21 cellular contexts compared by ENCODE assay signal in genomic region chr22:33076368-33076767, GRCh38. TPM values are rescaled to one million over a fixed set of nuclear protein-coding genes. Genes with fewer than 3 reads are reported as not detected.
A peak's percentile ranks its signal among the peaks of the same experiment; 100 is the strongest.
DNase-seq lines count a peak whose midpoint lies in the region; ATAC-seq, FAIRE-seq and TF ChIP-seq lines count a peak whose summit lies in the region.
"Had no signal": no experiment of that assay in that cellular context is flagged by ENCODE, and none has a peak within 500 bp of the region (broad histone marks: within the 10 kb centered on the region; RNA-seq: fewer than 3 reads in every experiment).

No MANE protein-coding gene starts in this region.

- peak; percentile 14 to 79 for DNase-seq in cardiac muscle cell (ENCODE audit: low read depth in 1 of 2, low spot score in 1 of 2)
- no peak for DNase-seq in left cardiac atrium
- DNase-seq in astrocyte (ENCODE audit: low read depth) = peak; percentile 1
- peak; percentile 5 for DNase-seq in fibroblast of villous mesenchyme (ENCODE audit: low read depth)
- DNase-seq in vagina (ENCODE audit: extremely low spot score in 2 of 2) = no peak
- DNase-seq: activated CD4-positive, alpha-beta T cell treated with anti-CD3 and anti-CD28 coated beads for 4 hours; cerebellar nuclear complex; effector memory CD4-positive, alpha-beta T cell; islet precursor cell; KG1; stimulated activated CD4-positive, alpha-beta T cell treated with anti-CD3 and anti-CD28 coated beads, Interleukin-4, amount 100 ng/mL, for 24 hours; stomach; upper lobe of right lung had no signal

- no peaks in the 10 kb centered on the region for H3K36me3 Mint-ChIP-seq in astrocyte (ENCODE audit: low read depth, unreplicated experiment)
- H3K36me3 Mint-ChIP-seq: natural killer cell treated with Interleukin-12 subunit alpha and Interleukin-12 subunit beta and Interleukin-15 and Interleukin-18, amount 100 ng/mL, for 72 hours had no signal

- no peaks in the 10 kb centered on the region for H3K9me3 ChIP-seq in cardiac muscle cell (ENCODE audit: low read depth)
- no peaks in the 10 kb centered on the region for H3K9me3 ChIP-seq in astrocyte (ENCODE audit: insufficient read depth, low read depth, low read length)
- H3K9me3 ChIP-seq in vagina = no peaks in the 10 kb centered on the region
- H3K9me3 ChIP-seq: BLaER1 treated with 17β-estradiol and CSF1 and Interleukin-3, amounts not matched to agents 10 nM and 100 nM; prostate gland; stomach; upper lobe of right lung had no signal

- H3K27me3 Mint-ChIP-seq in astrocyte (ENCODE audit: low read depth, unreplicated experiment) = peaks cover 32% of the 10 kb centered on the region

- H3K4me3 ChIP-seq in cardiac muscle cell (no peak overlapping the region), astrocyte (ENCODE audit: insufficient read depth, low read depth, low read length) (no peak overlapping the region), fibroblast of villous mesenchyme (ENCODE audit: low read depth, low read length) (no peak overlapping the region), vagina (no peak overlapping the region)
- H3K4me3 ChIP-seq: BLaER1 treated with 17β-estradiol and CSF1 and Interleukin-3, amounts not matched to agents 10 nM and 100 nM; prostate gland; stomach; upper lobe of right lung had no signal

- no peak overlapping the region for H3K4me3 Mint-ChIP-seq in astrocyte (ENCODE audit: unreplicated experiment)
- H3K4me3 Mint-ChIP-seq: natural killer cell treated with Interleukin-12 subunit alpha and Interleukin-12 subunit beta and Interleukin-15 and Interleukin-18, amount 100 ng/mL, for 72 hours had no signal

- H3K27ac ChIP-seq in cardiac muscle cell = no peak overlapping the region
- no peak overlapping the region for H3K27ac ChIP-seq in astrocyte (ENCODE audit: low read depth, low read length)
- H3K27ac ChIP-seq in vagina = no peak overlapping the region
- H3K27ac ChIP-seq: BLaER1 treated with 17β-estradiol and CSF1 and Interleukin-3, amounts not matched to agents 10 nM and 100 nM; prostate gland; stomach; upper lobe of right lung had no signal

- intact Hi-C loops in left cardiac atrium (cut with DNase I) = no loop called here
- intact Hi-C loops in vagina (cut with DNase I) = no loop called here

- FAIRE-seq in astrocyte (lab: Jason Lieb, UNC) = no peak

- H3K36me3 ChIP-seq in cardiac muscle cell (no peaks in the 10 kb centered on the region), astrocyte (ENCODE audit: insufficient read depth, low read length) (no peaks in the 10 kb centered on the region), vagina (no peaks in the 10 kb centered on the region)
- H3K36me3 ChIP-seq: BLaER1 treated with 17β-estradiol and CSF1 and Interleukin-3, amounts not matched to agents 10 nM and 100 nM; prostate gland; stomach; upper lobe of right lung had no signal

- no peaks in the 10 kb centered on the region for H3K4me1 Mint-ChIP-seq in astrocyte (ENCODE audit: low read depth, unreplicated experiment)

- H2AFZ ChIP-seq in astrocyte (ENCODE audit: low read depth, low read length) = no peak overlapping the region

- no peak overlapping the region for H3K4me2 ChIP-seq in astrocyte (ENCODE audit: low read length)
- H3K4me2 ChIP-seq: BLaER1 treated with 17β-estradiol and CSF1 and Interleukin-3, amounts not matched to agents 10 nM and 100 nM had no signal

- H4K20me1 ChIP-seq in astrocyte (ENCODE audit: insufficient read depth, low read length) = no peaks in the 10 kb centered on the region
- H4K20me1 ChIP-seq: BLaER1 treated with 17β-estradiol and CSF1 and Interleukin-3, amounts not matched to agents 10 nM and 100 nM had no signal

- ATAC-seq in left cardiac atrium (no peak), GM18868 (IDR thresholded peaks at IDR 0.05; ENCODE audit: unreplicated experiment) (no peak), HG02623 (IDR thresholded peaks at IDR 0.05; ENCODE audit: unreplicated experiment) (no peak), HG02588 (IDR thresholded peaks at IDR 0.05; ENCODE audit: unreplicated experiment) (no peak)
- ATAC-seq: natural killer cell treated with Interleukin-12 subunit alpha and Interleukin-12 subunit beta and Interleukin-15 and Interleukin-18, amount 100 ng/mL, for 72 hours; Right ventricle myocardium inferior; upper lobe of right lung had no signal

- H3K4me1 ChIP-seq in cardiac muscle cell (ENCODE audit: low read depth) = no peaks in the 10 kb centered on the region
- no peaks in the 10 kb centered on the region for H3K4me1 ChIP-seq in astrocyte (ENCODE audit: insufficient read depth, low read length)
- H3K4me1 ChIP-seq in vagina = no peaks in the 10 kb centered on the region
- H3K4me1 ChIP-seq: prostate gland, stomach, upper lobe of right lung had no signal

- no peak for TF ChIP-seq POLR2A in vagina (IDR thresholded peaks at IDR 0.05)

- TF ChIP-seq CTCF in cardiac muscle cell (IDR thresholded peaks at IDR 0.05; ENCODE audit: low read depth, low read length) (no peak), astrocyte (IDR thresholded peaks at IDR 0.05; ENCODE audit: insufficient read depth, low read depth, low read length) (no peak), fibroblast of villous mesenchyme (IDR thresholded peaks at IDR 0.05; ENCODE audit: insufficient read depth, low read depth, low read length) (no peak), vagina (IDR thresholded peaks at IDR 0.05) (no peak)

- H3K79me2 ChIP-seq in astrocyte (ENCODE audit: insufficient read depth, low read length) = no peaks in the 10 kb centered on the region

- H3K27me3 ChIP-seq in cardiac muscle cell = peaks cover 3% of the 10 kb centered on the region
- no peaks in the 10 kb centered on the region for H3K27me3 ChIP-seq in astrocyte (ENCODE audit: insufficient read depth, low read length)
- H3K27me3 ChIP-seq in vagina = no peaks in the 10 kb centered on the region
- H3K27me3 ChIP-seq: BLaER1 treated with 17β-estradiol and CSF1 and Interleukin-3, amounts not matched to agents 10 nM and 100 nM; upper lobe of right lung had no signal

- no peak overlapping the region for H3K9ac ChIP-seq in astrocyte (ENCODE audit: low read length)
- H3K9ac ChIP-seq: BLaER1 treated with 17β-estradiol and CSF1 and Interleukin-3, amounts not matched to agents 10 nM and 100 nM had no signal

- no peak overlapping the region for H3K27ac Mint-ChIP-seq in astrocyte (ENCODE audit: unreplicated experiment)
- H3K27ac Mint-ChIP-seq: natural killer cell treated with Interleukin-12 subunit alpha and Interleukin-12 subunit beta and Interleukin-15 and Interleukin-18, amount 100 ng/mL, for 72 hours had no signal

- H3K9me3 Mint-ChIP-seq in astrocyte (ENCODE audit: unreplicated experiment) = peaks cover 2% of the 10 kb centered on the region
- H3K9me3 Mint-ChIP-seq: natural killer cell treated with Interleukin-12 subunit alpha and Interleukin-12 subunit beta and Interleukin-15 and Interleukin-18, amount 100 ng/mL, for 72 hours had no signal

RNA-seq across cellular contexts. Expression of gene SYN3, which starts 18.2 kb away (rescaled TPM):
- total RNA-seq in cardiac muscle cell = 0.11 and 3.1 TPM in 2 replicates
- 0.82 and 1.6 TPM in 2 replicates for polyA plus RNA-seq in cardiac muscle cell
- total RNA-seq in left cardiac atrium = under 1 TPM; 0.34 to 0.41 TPM
- total RNA-seq in astrocyte = 0.41 TPM in 1 of 2 replicates, not detected in the other
- under 0.01 TPM in 1 of 2 replicates, not detected in the other for total RNA-seq in fibroblast of villous mesenchyme
- not detected for total RNA-seq in vagina
- total RNA-seq: fibroblast of lung; natural killer cell treated with Interleukin-12 subunit alpha and Interleukin-12 subunit beta and Interleukin-15 and Interleukin-18, amount 100 ng/mL, for 72 hours; Right ventricle myocardium inferior had no signal
- polyA plus RNA-seq: stomach had no signal

Comparison
In these comparisons a context has a peak if more than half of its experiments do, and no peak if none do; other contexts are left out.
1. DNase-seq: peak in cardiac muscle cell (2 of 2), astrocyte (single experiment) and fibroblast of villous mesenchyme (single experiment); none in left cardiac atrium (single experiment) and vagina (0 of 2).